Comparison of ENCODE assay signal across 21 cellular contexts in genomic region chr17:60256174-60256573, GRCh38.
DNase-seq lines count a peak whose midpoint lies in the region; ATAC-seq, FAIRE-seq and TF ChIP-seq lines count a peak whose summit lies in the region.
"Had no signal": no experiment of that assay in that cellular context is flagged by ENCODE, and none has a peak within 500 bp of the region (broad histone marks: within the 10 kb centered on the region; RNA-seq: fewer than 3 reads in every experiment).

No MANE protein-coding gene starts in this region.

- BruUV-seq in MCF 10A (replicated peaks; lab: Mats Ljungman, UMichigan) = no TSS peak

- H3K27me3 Mint-ChIP-seq in WTC11 (ENCODE audit: low read depth) (no peaks in the 10 kb centered on the region), MCF 10A (ENCODE audit: insufficient read depth, unreplicated experiment) (no peaks in the 10 kb centered on the region)
- no peaks in the 10 kb centered on the region for H3K27me3 Mint-ChIP-seq in naive thymus-derived CD4-positive, alpha-beta T cell
- H3K27me3 Mint-ChIP-seq: CD8-positive, alpha-beta memory T cell had no signal

- no peak for TF ChIP-seq POLR2A in GM12892 (IDR thresholded peaks at IDR 0.05; ENCODE audit: low read depth, low read length)

- no peaks in the 10 kb centered on the region for H3K4me1 ChIP-seq in naive thymus-derived CD4-positive, alpha-beta T cell (ENCODE audit: control insufficient read depth in 2 of 2, insufficient read depth in 2 of 2, low read length in 2 of 2)
- H3K4me1 ChIP-seq: BLaER1 treated with 17β-estradiol and CSF1 and Interleukin-3, amounts not matched to agents 10 nM and 100 nM had no signal

- POLR2A ChIA-PET in WTC11 (lab: Charles Lee) = no interaction called here
- POLR2A ChIA-PET in naive thymus-derived CD4-positive, alpha-beta T cell (lab: Charles Lee) = no interaction called here
- POLR2A ChIA-PET in MCF 10A (lab: Yijun Ruan, JAX) = no interaction called here

- FAIRE-seq in GM12892 (lab: Jason Lieb, UNC) = no peak

- CTCF ChIA-PET in WTC11 (lab: Charles Lee) (no interaction called here), MCF 10A (lab: Yijun Ruan, JAX) (interaction anchor here (0.6 kb wide), 1 partner anchor 13 kb away, joined by 3 read pairs; no protein-coding TSS in a partner anchor)
- CTCF ChIA-PET in naive thymus-derived CD4-positive, alpha-beta T cell (lab: Charles Lee) = no interaction called here

- peaks cover 26% of the 10 kb centered on the region for H3K36me3 Mint-ChIP-seq in WTC11
- H3K36me3 Mint-ChIP-seq in naive thymus-derived CD4-positive, alpha-beta T cell = peaks cover 10 to 54% (median 24%) of the 10 kb centered on the region in 5 donors
- H3K36me3 Mint-ChIP-seq in MCF 10A (ENCODE audit: insufficient read depth, unreplicated experiment) = peaks cover 29% of the 10 kb centered on the region

- H3K4me3 Mint-ChIP-seq in WTC11 = no peak overlapping the region
- no peak overlapping the region for H3K4me3 Mint-ChIP-seq in naive thymus-derived CD4-positive, alpha-beta T cell
- H3K4me3 Mint-ChIP-seq in MCF 10A (ENCODE audit: unreplicated experiment) = no peak overlapping the region
- H3K4me3 Mint-ChIP-seq: CD8-positive, alpha-beta memory T cell had no signal

- H3K27me3 ChIP-seq in naive thymus-derived CD4-positive, alpha-beta T cell (ENCODE audit: control insufficient read depth in 2 of 2, insufficient read depth in 2 of 2, low read length in 2 of 2) = no peaks in the 10 kb centered on the region
- H3K27me3 ChIP-seq: BLaER1 treated with 17β-estradiol and CSF1 and Interleukin-3, amounts not matched to agents 10 nM and 100 nM had no signal

- H3K9me3 Mint-ChIP-seq in WTC11 = no peaks in the 10 kb centered on the region
- no peaks in the 10 kb centered on the region for H3K9me3 Mint-ChIP-seq in naive thymus-derived CD4-positive, alpha-beta T cell
- no peaks in the 10 kb centered on the region for H3K9me3 Mint-ChIP-seq in MCF 10A (ENCODE audit: unreplicated experiment)
- H3K9me3 Mint-ChIP-seq: CD8-positive, alpha-beta memory T cell had no signal

- H3K36me3 ChIP-seq in naive thymus-derived CD4-positive, alpha-beta T cell (ENCODE audit: control insufficient read depth in 2 of 3, insufficient read depth in 3 of 3, low read length in 3 of 3) = peaks cover 0 to 5% (median 0%) of the 10 kb centered on the region in 3 experiments

- TF ChIP-seq CTCF in WTC11 (IDR thresholded peaks at IDR 0.05) = no peak
- no peak for TF ChIP-seq CTCF in fibroblast of the aortic adventitia (IDR thresholded peaks at IDR 0.05; ENCODE audit: insufficient read depth, low read length)
- no peak for TF ChIP-seq CTCF in MCF 10A (IDR thresholded peaks at IDR 0.05; ENCODE audit: unreplicated experiment)

- H3K4me3 ChIP-seq in fibroblast of the aortic adventitia (ENCODE audit: low read depth, low read length) = no peak overlapping the region
- no peak overlapping the region for H3K4me3 ChIP-seq in naive thymus-derived CD4-positive, alpha-beta T cell (ENCODE audit: low read length)
- H3K4me3 ChIP-seq: BLaER1 treated with 17β-estradiol and CSF1 and Interleukin-3, amounts not matched to agents 10 nM and 100 nM had no signal

- H3K27ac Mint-ChIP-seq in WTC11 (peak overlapping the region; percentile 58; the same call in 1 of the 2 replicates), MCF 10A (ENCODE audit: low read depth, unreplicated experiment) (no peak overlapping the region)
- no peak overlapping the region for H3K27ac Mint-ChIP-seq in naive thymus-derived CD4-positive, alpha-beta T cell

- H3K4me1 Mint-ChIP-seq in WTC11 = peaks cover 29% of the 10 kb centered on the region
- H3K4me1 Mint-ChIP-seq in naive thymus-derived CD4-positive, alpha-beta T cell = no peaks in the 10 kb centered on the region
- H3K4me1 Mint-ChIP-seq in MCF 10A (ENCODE audit: insufficient read depth, unreplicated experiment) = no peaks in the 10 kb centered on the region
- H3K4me1 Mint-ChIP-seq: CD8-positive, alpha-beta memory T cell had no signal

- DNase-seq in EL (peak; percentile 14), HT1080 (ENCODE audit: low read depth) (peak; percentile 11), WTC11 (ENCODE audit: low spot score) (no peak), fibroblast of the aortic adventitia (ENCODE audit: low read depth) (peak; percentile 39), GM12892 (ENCODE audit: insufficient read length) (no peak), SIG-M5 treated with dmso at 0.1 percent for 504 hours (lab: John Stamatoyannopoulos, UW; ENCODE audit: unreplicated experiment) (no peak), MCF 10A (ENCODE audit: unreplicated experiment) (no peak)
- no peak for DNase-seq in naive thymus-derived CD4-positive, alpha-beta T cell
- DNase-seq: CD8-positive, alpha-beta memory T cell; DMS53; KBM-7; MV-4-11; NCI-H1417; NCI-H187; NCI-H2227 treated with DMSO at 0.1 percent for 48 hours; NCI-H524; NCI-H82; RPMI8226; SHP77 treated with DMSO at 0.1 percent for 48 hours had no signal

- ATAC-seq in WTC11 = no peak
- ATAC-seq in naive thymus-derived CD4-positive, alpha-beta T cell = no peak
- ATAC-seq: HCT116 had no signal

- no peak overlapping the region for H3K27ac ChIP-seq in naive thymus-derived CD4-positive, alpha-beta T cell (ENCODE audit: low read depth, low read length)
- H3K27ac ChIP-seq: BLaER1 treated with 17β-estradiol and CSF1 and Interleukin-3, amounts not matched to agents 10 nM and 100 nM had no signal

- no peaks in the 10 kb centered on the region for H3K9me3 ChIP-seq in naive thymus-derived CD4-positive, alpha-beta T cell (ENCODE audit: control insufficient read depth in 2 of 3, low read length in 3 of 3)
- H3K9me3 ChIP-seq: BLaER1 treated with 17β-estradiol and CSF1 and Interleukin-3, amounts not matched to agents 10 nM and 100 nM had no signal

- intact Hi-C loops in naive thymus-derived CD4-positive, alpha-beta T cell (cut with micrococcal nuclease) = no loop called here
- intact Hi-C loops in MCF 10A (cut with micrococcal nuclease) = no loop called here

TF ChIP-seq in WTC11, 78 proteins besides CTCF, POLR2A, EP300 and RAD21 (continues in another document):
- TF ChIP-seq PRDM15 (CRISPR knock-in tag; IDR thresholded peaks at IDR 0.05) (no peak), ATF6 (CRISPR knock-in tag; IDR thresholded peaks at IDR 0.05) (no peak), FOXJ3 (CRISPR knock-in tag; IDR thresholded peaks at IDR 0.05; ENCODE audit: borderline replicate concordance) (no peak), SMAD3 (CRISPR knock-in tag; IDR thresholded peaks at IDR 0.05; ENCODE audit: borderline replicate concordance) (no peak), ZNF121 (CRISPR knock-in tag; IDR thresholded peaks at IDR 0.05) (no peak), HMGA2 (CRISPR knock-in tag; IDR thresholded peaks at IDR 0.05) (no peak), E2F1 (CRISPR knock-in tag; IDR thresholded peaks at IDR 0.05) (no peak)

Comparison
In these comparisons a context has a peak if more than half of its experiments do, and no peak if none do; other contexts are left out.
1. DNase-seq: peak in EL (single experiment), HT1080 (single experiment) and fibroblast of the aortic adventitia (single experiment); none in WTC11 (single experiment), GM12892 (single experiment), SIG-M5 treated with dmso at 0.1 percent for 504 hours (single experiment), naive thymus-derived CD4-positive, alpha-beta T cell (0 of 9) and MCF 10A (single experiment).